26 cellular contexts compared by ENCODE assay signal in the genomic region with DNA sequence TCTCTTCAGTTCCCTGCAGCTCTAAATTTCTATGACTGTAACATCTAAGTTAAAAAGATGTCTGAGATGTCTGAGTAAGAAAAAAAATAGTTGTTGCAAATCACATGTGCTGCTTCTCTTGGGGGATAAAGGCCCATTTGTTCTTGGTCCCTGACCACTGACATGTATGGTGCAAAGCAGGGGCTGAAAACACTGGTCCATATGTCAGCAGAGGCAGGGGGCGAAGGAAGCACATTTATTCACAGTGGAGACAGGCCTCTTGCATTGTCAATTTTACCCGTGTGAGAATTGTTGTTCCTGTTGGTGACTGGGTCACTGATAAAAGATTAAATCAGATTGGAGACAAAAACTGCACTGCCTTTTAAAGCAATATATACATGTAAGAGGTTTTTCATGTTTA. TPM values are rescaled to one million over a fixed set of nuclear protein-coding genes. Genes with fewer than 3 reads are reported as not detected.
A peak's percentile ranks its signal among the peaks of the same experiment; 100 is the strongest.
DNase-seq lines count a peak whose midpoint lies in the region; ATAC-seq and TF ChIP-seq lines count a peak whose summit lies in the region.
"Had no signal": no experiment of that assay in that cellular context is flagged by ENCODE, and none has a peak within 500 bp of the region (broad histone marks: within the 10 kb centered on the region; RNA-seq: fewer than 3 reads in every experiment).

No MANE protein-coding gene starts in this region.

- no peaks in the 10 kb centered on the region; the same call in 1 of the 2 replicates for H3K79me2 ChIP-seq in SK-N-SH (ENCODE audit: insufficient read depth)

- H3K9me2 ChIP-seq in SK-N-SH = no peaks in the 10 kb centered on the region

- POLR2A ChIA-PET in SK-N-SH (lab: Yijun Ruan, JAX) = no interaction called here

- H3K36me3 Mint-ChIP-seq in nephron (ENCODE audit: low read depth) = no peaks in the 10 kb centered on the region
- H3K36me3 Mint-ChIP-seq: activated naive CD4-positive, alpha-beta T cell treated with anti-CD3 and anti-CD28 coated beads, Interleukin-2, amount 10 ng/mL, durations not matched to agents 7 days and 5 days had no signal

- no peak overlapping the region for H3K27ac ChIP-seq in SK-N-SH (ENCODE audit: low read depth in 2 of 2, low read length in 1 of 2)
- peak overlapping the region; percentile 7 for H3K27ac ChIP-seq in caudate nucleus (ENCODE audit: low read depth, low read length)
- H3K27ac ChIP-seq: cardiac muscle cell, hepatocyte, tibial artery had no signal

- peak overlapping the region in 1 of 3 experiments; percentile 15 for H3K4me3 Mint-ChIP-seq in nephron
- H3K4me3 Mint-ChIP-seq: activated CD4-positive, alpha-beta T cell treated with anti-CD3 and anti-CD28 coated beads, Interleukin-2, amount 10 ng/mL, durations not matched to agents 24 days and 14 days; activated naive CD4-positive, alpha-beta T cell treated with anti-CD3 and anti-CD28 coated beads, Interleukin-2, amount 10 ng/mL, durations not matched to agents 7 days and 5 days; activated T-cell treated with anti-CD3 and anti-CD28 coated beads, Interleukin-2, amount 50 U/mL, for 72 hours; dendritic cell treated with granulocyte-macrophage colony-stimulating factor and Interleukin-4, amounts not matched to agents 40 ng/mL and 50 ng/mL, for 4 days; T-helper 1 cell treated with Interleukin-12 subunit alpha and Interleukin-12 subunit beta and Interleukin-4 antibody, amounts not matched to agents 30 μg/mL and 1 μg/mL, for 36 hours had no signal

- WGBS in SK-N-SH (ENCODE audit: low lambda C conversion rate) = 56% methylated on average over 2 of the region's 2 CpGs

- H3K4me2 ChIP-seq in SK-N-SH = 0 out of 2 replicates have a peak overlapping the region, but pooled peaks have one; percentile 17
- H3K4me2 ChIP-seq: hepatocyte had no signal

- H4K20me1 ChIP-seq in SK-N-SH (ENCODE audit: insufficient read depth) = no peaks in the 10 kb centered on the region

- TF ChIP-seq EP300 in SK-N-SH (IDR thresholded peaks at IDR 0.05; ENCODE audit: borderline replicate concordance in 1 of 2, low read depth in 1 of 2, low read length in 1 of 2) = no peak

- H3K4me1 ChIP-seq in SK-N-SH (ENCODE audit: control insufficient read depth in 1 of 2, insufficient read depth in 2 of 2, low read depth in 1 of 2, low read length in 1 of 2) = peaks cover 0 to 18% of the 10 kb centered on the region in 2 experiments; a peak in 2 of 4 replicates

- no peaks in the 10 kb centered on the region for H3K9me3 Mint-ChIP-seq in nephron
- H3K9me3 Mint-ChIP-seq: activated CD4-positive, alpha-beta T cell treated with anti-CD3 and anti-CD28 coated beads, Interleukin-2, amount 10 ng/mL, durations not matched to agents 24 days and 14 days; activated naive CD4-positive, alpha-beta T cell treated with anti-CD3 and anti-CD28 coated beads, Interleukin-2, amount 10 ng/mL, durations not matched to agents 7 days and 5 days; activated T-cell treated with anti-CD3 and anti-CD28 coated beads, Interleukin-2, amount 50 U/mL, for 72 hours; dendritic cell treated with granulocyte-macrophage colony-stimulating factor and Interleukin-4, amounts not matched to agents 40 ng/mL and 50 ng/mL, for 4 days; T-helper 1 cell treated with Interleukin-12 subunit alpha and Interleukin-12 subunit beta and Interleukin-4 antibody, amounts not matched to agents 30 μg/mL and 1 μg/mL, for 36 hours had no signal

- no peak overlapping the region for H3K9ac ChIP-seq in SK-N-SH

- H3F3A ChIP-seq in SK-N-SH (replicated peaks; ENCODE audit: insufficient read depth) = no peaks in the 10 kb centered on the region

- TF ChIP-seq RAD21 in SK-N-SH (IDR thresholded peaks at IDR 0.05; ENCODE audit: low read length) = no peak; the same call in 1 of the 2 replicates

- no peak overlapping the region for H2AFZ ChIP-seq in SK-N-SH (ENCODE audit: low read depth)
- H2AFZ ChIP-seq: hepatocyte had no signal

- in situ Hi-C loops in GM13976 (cut with MboI; ENCODE audit: low sequenced_read_pairs, unreplicated experiment) = no loop called here

- DNase-seq in SK-N-SH = no peak
- peak in 1 of 61 donors; percentile 6 for DNase-seq in caudate nucleus (lab: John Stamatoyannopoulos, UW)
- DNase-seq in LoVo (ENCODE audit: low spot score) = no peak
- no peak for DNase-seq in foreskin fibroblast
- DNase-seq in sciatic nerve (ENCODE audit: low spot score) = no peak
- no peak for DNase-seq in GM13976 (ENCODE audit: low spot score)
- DNase-seq: 8988T; activated CD4-positive, alpha-beta T cell treated with anti-CD3 and anti-CD28 coated beads, Interleukin-2, amount 10 ng/mL, durations not matched to agents 24 days and 14 days; activated naive CD4-positive, alpha-beta T cell treated with anti-CD3 and anti-CD28 coated beads, Interleukin-2, amount 10 ng/mL, durations not matched to agents 7 days and 5 days; activated T-cell treated with anti-CD3 and anti-CD28 coated beads, Interleukin-2, amount 50 U/mL, for 72 hours; COR-L47; mucosa of descending colon; NCI-H1694; NCI-H82; PC-3; SIG-M5; stimulated activated CD4-positive, alpha-beta T cell treated with anti-CD3 and anti-CD28 coated beads, Interleukin-4, amount 100 ng/mL, for 1 hour; stimulated activated naive CD8-positive, alpha-beta T cell treated with anti-CD3 and anti-CD28 coated beads, Interleukin-15, Interleukin-2, amounts not matched to agents 100 U/mL and 50 U/mL, for 24 hours; tibial artery had no signal

- no peaks in the 10 kb centered on the region for H3K9me3 ChIP-seq in SK-N-SH
- H3K9me3 ChIP-seq: HAP-1, mucosa of descending colon, tibial artery had no signal

- H3K4me3 ChIP-seq in SK-N-SH (ENCODE audit: low read depth in 2 of 2, low read length in 1 of 2) = no peak overlapping the region
- no peak overlapping the region for H3K4me3 ChIP-seq in foreskin fibroblast (ENCODE audit: low read depth in 1 of 2, low read length in 2 of 2)
- H3K4me3 ChIP-seq: cardiac muscle cell, HAP-1, hepatocyte, mucosa of descending colon, tibial artery had no signal

- CTCF ChIA-PET in SK-N-SH (lab: Yijun Ruan, JAX) = interaction anchor here (1.4 to 2.0 kb wide), 2 partner anchors 38 to 88 kb away, joined by 4 to 6 read pairs; a partner anchor contains a TSS

- no peaks in the 10 kb centered on the region for H3K27me3 Mint-ChIP-seq in nephron (ENCODE audit: low read depth)
- H3K27me3 Mint-ChIP-seq: activated CD4-positive, alpha-beta T cell treated with anti-CD3 and anti-CD28 coated beads, Interleukin-2, amount 10 ng/mL, durations not matched to agents 24 days and 14 days; activated naive CD4-positive, alpha-beta T cell treated with anti-CD3 and anti-CD28 coated beads, Interleukin-2, amount 10 ng/mL, durations not matched to agents 7 days and 5 days; dendritic cell treated with granulocyte-macrophage colony-stimulating factor and Interleukin-4, amounts not matched to agents 40 ng/mL and 50 ng/mL, for 4 days had no signal

- H3K27me3 ChIP-seq in SK-N-SH (ENCODE audit: insufficient read depth) = no peaks in the 10 kb centered on the region
- H3K27me3 ChIP-seq: cardiac muscle cell, hepatocyte, tibial artery had no signal

- peaks cover 34% of the 10 kb centered on the region for H3K4me1 Mint-ChIP-seq in nephron
- H3K4me1 Mint-ChIP-seq: activated CD4-positive, alpha-beta T cell treated with anti-CD3 and anti-CD28 coated beads, Interleukin-2, amount 10 ng/mL, durations not matched to agents 24 days and 14 days; activated naive CD4-positive, alpha-beta T cell treated with anti-CD3 and anti-CD28 coated beads, Interleukin-2, amount 10 ng/mL, durations not matched to agents 7 days and 5 days had no signal

- ATAC-seq in SK-N-SH treated with all-trans-retinoic acid at 6 μM for 48 hours (no peak), sciatic nerve (no peak)
- ATAC-seq: activated T-cell treated with anti-CD3 and anti-CD28 coated beads, Interleukin-2, amount 50 U/mL, for 72 hours; mucosa of descending colon; PC-3; stimulated activated naive CD8-positive, alpha-beta T cell treated with anti-CD3 and anti-CD28 coated beads, Interleukin-15, Interleukin-2, amounts not matched to agents 100 U/mL and 50 U/mL, for 24 hours had no signal

- H3K36me3 ChIP-seq in SK-N-SH (replicated peaks in 1 of 2; ENCODE audit: control insufficient read depth in 1 of 2, insufficient read depth in 2 of 2, low read length in 1 of 2) = no peaks in the 10 kb centered on the region
- H3K36me3 ChIP-seq: cardiac muscle cell, HAP-1, tibial artery had no signal

- peak overlapping the region; percentile 8 to 53 (median 37) for H3K27ac Mint-ChIP-seq in nephron
- H3K27ac Mint-ChIP-seq: activated CD4-positive, alpha-beta T cell treated with anti-CD3 and anti-CD28 coated beads, Interleukin-2, amount 10 ng/mL, durations not matched to agents 24 days and 14 days; activated naive CD4-positive, alpha-beta T cell treated with anti-CD3 and anti-CD28 coated beads, Interleukin-2, amount 10 ng/mL, durations not matched to agents 7 days and 5 days; activated T-cell treated with anti-CD3 and anti-CD28 coated beads, Interleukin-2, amount 50 U/mL, for 72 hours; dendritic cell treated with granulocyte-macrophage colony-stimulating factor and Interleukin-4, amounts not matched to agents 40 ng/mL and 50 ng/mL, for 4 days; T-helper 1 cell treated with Interleukin-12 subunit alpha and Interleukin-12 subunit beta and Interleukin-4 antibody, amounts not matched to agents 30 μg/mL and 1 μg/mL, for 36 hours had no signal

- TF ChIP-seq CTCF in SK-N-SH (IDR thresholded peaks at IDR 0.05) (no peak), nephron (IDR thresholded peaks at IDR 0.05; ENCODE audit: unreplicated experiment in 3 of 3) (no peak), foreskin fibroblast (IDR thresholded peaks at IDR 0.05; ENCODE audit: low read depth, low read length) (no peak), GM13976 (IDR thresholded peaks at IDR 0.05; ENCODE audit: borderline replicate concordance, control extremely low read depth, extremely low read depth, insufficient read depth, missing control alignments) (no peak)

- intact Hi-C loops in sciatic nerve (cut with DNase I) = no loop called here

TF ChIP-seq in SK-N-SH, 30 proteins besides CTCF, POLR2A, EP300 and RAD21:
- TF ChIP-seq RXRA (IDR thresholded peaks at IDR 0.05; ENCODE audit: borderline replicate concordance, low read depth) (no peak), GATA2 (CRISPR knock-in tag; IDR thresholded peaks at IDR 0.05) (0 out of 2 replicates have a peak, but pooled peaks have one; percentile 35)

TF ChIP-seq in SK-N-SH treated with all-trans-retinoic acid at 6 μM for 48 hours, 23 proteins besides CTCF, POLR2A, EP300 and RAD21 (continues in another document):
- TF ChIP-seq TOX (CRISPR knock-in tag; IDR thresholded peaks at IDR 0.05; ENCODE audit: borderline replicate concordance) = no peak
- no peak for TF ChIP-seq CSDC2 (CRISPR knock-in tag; IDR thresholded peaks at IDR 0.05)

RNA-seq across cellular contexts. Expression of a gene that starts 38.7 kb away (rescaled TPM):
- polyA plus RNA-seq in SK-N-SH (2012; rRNA removed) = 16.3 and 20.4 TPM in 2 replicates
- 16.0 and 19.1 TPM in 2 replicates for polyA plus RNA-seq in SK-N-SH (2012; cell fraction: cytosol; rRNA removed)
- polyA plus RNA-seq in SK-N-SH (2012; cell fraction: nucleus; rRNA removed) = 11.9 and 20.1 TPM in 2 replicates
- total RNA-seq in sciatic nerve = 30.5 TPM
